20 cellular contexts compared by ENCODE assay signal in genomic region chr10:119679480-119679829, GRCh38. TPM values are rescaled to one million over a fixed set of nuclear protein-coding genes. Genes with fewer than 3 reads are reported as not detected.
A peak's percentile ranks its signal among the peaks of the same experiment; 100 is the strongest.
DNase-seq lines count a peak whose midpoint lies in the region; ATAC-seq, FAIRE-seq and TF ChIP-seq lines count a peak whose summit lies in the region.
"Had no signal": no experiment of that assay in that cellular context is flagged by ENCODE, and none has a peak within 500 bp of the region (broad histone marks: within the 10 kb centered on the region; RNA-seq: fewer than 3 reads in every experiment).

No MANE protein-coding gene starts in this region.

- DNase-seq in HFFc6: no peak
- DNase-seq in astrocyte (ENCODE audit: low read depth): no peak
- DNase-seq in stomach: no peak
- no peak for DNase-seq in NOMO-1 treated with dmso at 0.1 percent for 144 hours (lab: John Stamatoyannopoulos, UW; ENCODE audit: unreplicated experiment)
- DNase-seq: activated CD4-positive, CD25-positive, alpha-beta regulatory T cell treated with anti-CD3 and anti-CD28 coated beads, Interleukin-2, amount 50 U/mL, for 72 hours; activated T-cell treated with anti-CD3 and anti-CD28 coated beads, Interleukin-2, amount 50 U/mL, for 1 hour; CD4-positive, alpha-beta memory T cell; DMS153; KG1; lower lobe of right lung; NCI-H146; NCI-H69; SHP77 treated with DMSO at 0.1 percent for 48 hours; T-cell had no signal

- intact Hi-C loops in stomach (cut with DNase I; ENCODE audit: low total_unique reads): no loop called here

- no peak for FAIRE-seq in astrocyte (lab: Jason Lieb, UNC)
- FAIRE-seq: GM18507 had no signal

- H3K9me3 Mint-ChIP-seq in HFFc6 (no peaks in the 10 kb centered on the region), astrocyte (ENCODE audit: unreplicated experiment) (no peaks in the 10 kb centered on the region)
- H3K9me3 Mint-ChIP-seq: CD4-positive, alpha-beta memory T cell; T-cell had no signal

- no peaks in the 10 kb centered on the region for H3K27me3 ChIP-seq in astrocyte (ENCODE audit: insufficient read depth, low read length)
- no peaks in the 10 kb centered on the region for H3K27me3 ChIP-seq in gastroesophageal sphincter
- no peaks in the 10 kb centered on the region for H3K27me3 ChIP-seq in stomach
- H3K27me3 ChIP-seq: hepatocyte had no signal

- peak overlapping the region; percentile 86 for H3K27ac Mint-ChIP-seq in HFFc6
- no peak overlapping the region for H3K27ac Mint-ChIP-seq in astrocyte (ENCODE audit: unreplicated experiment)
- H3K27ac Mint-ChIP-seq: CD4-positive, alpha-beta memory T cell had no signal

- no peak overlapping the region for H2AFZ ChIP-seq in astrocyte (ENCODE audit: low read depth, low read length)
- H2AFZ ChIP-seq: hepatocyte had no signal

- H3K27me3 Mint-ChIP-seq in HFFc6 (ENCODE audit: insufficient read depth) (peaks cover 5% of the 10 kb centered on the region), astrocyte (ENCODE audit: low read depth, unreplicated experiment) (no peaks in the 10 kb centered on the region)

- no peaks in the 10 kb centered on the region for H3K9me3 ChIP-seq in astrocyte (ENCODE audit: insufficient read depth, low read depth, low read length)
- no peaks in the 10 kb centered on the region for H3K9me3 ChIP-seq in gastroesophageal sphincter
- H3K9me3 ChIP-seq in stomach: no peaks in the 10 kb centered on the region
- H3K9me3 ChIP-seq: lower lobe of right lung had no signal

- H3K27ac ChIP-seq in astrocyte (ENCODE audit: low read depth, low read length) (peak overlapping the region; percentile 83), gastroesophageal sphincter (peak overlapping the region in 3 of 4 donors; percentile 77 to 81 (median 78)), stomach (peak overlapping the region in 3 of 5 donors; percentile 39 to 75 (median 67))
- H3K27ac ChIP-seq: hepatocyte had no signal

- H3K4me3 ChIP-seq in astrocyte (ENCODE audit: insufficient read depth, low read depth, low read length) (no peak overlapping the region), gastroesophageal sphincter (no peak overlapping the region), stomach (no peak overlapping the region)
- H3K4me3 ChIP-seq: hepatocyte, lower lobe of right lung had no signal

- H3K4me2 ChIP-seq in astrocyte (ENCODE audit: low read length): peak overlapping the region; percentile 74
- H3K4me2 ChIP-seq: hepatocyte had no signal

- no peak for TF ChIP-seq CTCF in HFFc6 (IDR thresholded peaks at IDR 0.05)
- no peak for TF ChIP-seq CTCF in astrocyte (IDR thresholded peaks at IDR 0.05; ENCODE audit: insufficient read depth, low read depth, low read length)
- no peak for TF ChIP-seq CTCF in gastroesophageal sphincter (IDR thresholded peaks at IDR 0.05)
- TF ChIP-seq CTCF in stomach (IDR thresholded peaks at IDR 0.05): no peak

- H3K36me3 ChIP-seq in astrocyte (ENCODE audit: insufficient read depth, low read length) (peaks cover 17% of the 10 kb centered on the region), gastroesophageal sphincter (peaks cover 0 to 39% of the 10 kb centered on the region in 2 donors), stomach (peaks cover 22 to 39% (median 37%) of the 10 kb centered on the region in 4 donors)

- TF ChIP-seq EP300 in gastroesophageal sphincter (IDR thresholded peaks at IDR 0.05): no peak
- no peak for TF ChIP-seq EP300 in stomach (IDR thresholded peaks at IDR 0.05)

- TF ChIP-seq POLR2A in gastroesophageal sphincter (IDR thresholded peaks at IDR 0.05) (no peak), stomach (IDR thresholded peaks at IDR 0.05) (no peak)

- H3K4me1 ChIP-seq in astrocyte (ENCODE audit: insufficient read depth, low read length) (peaks cover 44% of the 10 kb centered on the region), gastroesophageal sphincter (peaks cover 0 to 44% (median 21%) of the 10 kb centered on the region in 3 donors), stomach (peaks cover 4 to 42% (median 13%) of the 10 kb centered on the region in 4 donors)

- WGBS in gastroesophageal sphincter (ENCODE audit: low coverage in 1 of 2), 2 donors: 70 to 84% methylated on average over 4 to 7 of the region's 7 CpGs
- WGBS in stomach, 5 donors: 77 to 100% (median 87%) methylated on average over 6 to 7 of the region's 7 CpGs

- peaks cover 13% of the 10 kb centered on the region for H3K36me3 Mint-ChIP-seq in HFFc6 (ENCODE audit: low read depth)
- peaks cover 13% of the 10 kb centered on the region for H3K36me3 Mint-ChIP-seq in astrocyte (ENCODE audit: low read depth, unreplicated experiment)

- H3K9ac ChIP-seq in astrocyte (ENCODE audit: low read length): peak overlapping the region; percentile 3

- peaks cover 19% of the 10 kb centered on the region for H3K79me2 ChIP-seq in astrocyte (ENCODE audit: insufficient read depth, low read length)
- H3K79me2 ChIP-seq: hepatocyte had no signal

- ATAC-seq in gastroesophageal sphincter (no peak), GM21737 (IDR thresholded peaks at IDR 0.05; ENCODE audit: unreplicated experiment) (no peak), GM19324 (IDR thresholded peaks at IDR 0.05; ENCODE audit: low FRiP score, unreplicated experiment) (no peak), GM21360 (IDR thresholded peaks at IDR 0.05; ENCODE audit: unreplicated experiment) (no peak)
- ATAC-seq: T-cell had no signal

- H4K20me1 ChIP-seq in astrocyte (ENCODE audit: insufficient read depth, low read length): peaks cover 35% of the 10 kb centered on the region

- H3K4me1 Mint-ChIP-seq in HFFc6 (ENCODE audit: low read depth): peaks cover 76% of the 10 kb centered on the region
- peaks cover 19% of the 10 kb centered on the region for H3K4me1 Mint-ChIP-seq in astrocyte (ENCODE audit: low read depth, unreplicated experiment)

- H3K4me3 Mint-ChIP-seq in HFFc6: peak overlapping the region; percentile 70; the same call in 1 of the 2 replicates
- no peak overlapping the region for H3K4me3 Mint-ChIP-seq in astrocyte (ENCODE audit: unreplicated experiment)
- H3K4me3 Mint-ChIP-seq: CD4-positive, alpha-beta memory T cell; T-cell had no signal

RNA-seq across cellular contexts. Expression of gene BAG3, which starts 28.3 kb away (rescaled TPM):
- total RNA-seq in HFFc6 (2021; fragmentation: NEBNext Ultra II Directional; extraction: Animal tissue kit (Norgen Biotek cat#: 25700)): 100 to 1,000 TPM in 4 of 6 experiments, 10 to 100 TPM in 2; 97.2 to 108 (median 101) TPM
- total RNA-seq in astrocyte (68.4 and 71.6 TPM in 2 replicates), gastroesophageal sphincter (10 to 100 TPM; 31.2 to 80.4 (median 61.4) TPM), stomach (100 to 1,000 TPM in 1 of 5 donors, 10 to 100 TPM in 3, 1 to 10 TPM in 1; 8.4 to 113 (median 27.8) TPM)
- polyA plus RNA-seq in stomach: 10 to 100 TPM; 18.9 to 37.8 (median 26.9) TPM

RNA-seq across cellular contexts. Expression of gene INPP5F, which starts 46.4 kb away (rescaled TPM):
- 10 to 100 TPM in 5 of 6 experiments, 1 to 10 TPM in 1; 8.7 to 12.8 (median 12.5) TPM for total RNA-seq in HFFc6 (2021; fragmentation: NEBNext Ultra II Directional; extraction: Animal tissue kit (Norgen Biotek cat#: 25700))
- total RNA-seq in astrocyte (101 and 102 TPM in 2 replicates), gastroesophageal sphincter (10 to 100 TPM; 17.1 to 26.9 (median 24.0) TPM), stomach (10 to 100 TPM; 15.4 to 25.7 (median 20.3) TPM)
- 1 to 10 TPM; 4.6 to 8.7 (median 4.9) TPM for polyA plus RNA-seq in stomach
